ENCODE assay signal across 15 cellular contexts in the genomic region with DNA sequence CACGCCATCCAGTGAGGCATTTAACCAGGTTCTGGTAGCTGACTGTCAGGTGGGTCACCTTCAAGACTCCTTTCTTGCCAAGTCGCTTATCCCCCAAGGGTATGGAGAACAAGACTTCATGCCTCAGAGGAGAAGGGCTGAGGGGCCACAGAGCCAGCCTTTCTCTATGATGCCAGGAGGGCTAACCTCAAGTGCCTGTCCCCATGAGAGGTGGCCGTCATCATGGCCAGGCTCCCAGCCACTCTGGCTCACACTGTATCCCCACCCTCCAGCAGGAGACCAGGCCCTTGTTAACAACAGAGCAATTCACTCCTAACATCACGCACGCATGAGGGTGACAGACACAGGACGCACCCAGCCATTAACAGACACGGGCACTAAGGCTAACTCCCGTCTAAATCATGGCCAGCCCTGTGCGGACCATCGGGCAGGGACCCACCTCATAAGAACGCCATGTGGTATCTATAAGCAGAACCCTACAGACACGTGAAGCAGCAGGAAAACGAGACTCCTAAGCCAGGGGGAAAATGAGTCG. TPM values are rescaled to one million over a fixed set of nuclear protein-coding genes. Genes with fewer than 3 reads are reported as not detected.
DNase-seq lines count a peak whose midpoint lies in the region; ATAC-seq and TF ChIP-seq lines count a peak whose summit lies in the region.
"Had no signal": no experiment of that assay in that cellular context is flagged by ENCODE, and none has a peak within 500 bp of the region (broad histone marks: within the 10 kb centered on the region; RNA-seq: fewer than 3 reads in every experiment).

No MANE protein-coding gene starts in this region.

- H3K4me1 Mint-ChIP-seq in stimulated activated naive CD8-positive, alpha-beta T cell treated with anti-CD3 and anti-CD28 coated beads, Interleukin-15, Interleukin-2, amounts not matched to agents 100 ng/mL and 50 ng/mL, for 24 hours (ENCODE audit: low read depth) = peaks cover 75% of the 10 kb centered on the region
- peaks cover 53% of the 10 kb centered on the region for H3K4me1 Mint-ChIP-seq in activated naive CD8-positive, alpha-beta T cell treated with anti-CD3 and anti-CD28 coated beads, Interleukin-2, amount 10 ng/mL, durations not matched to agents 7 days and 5 days
- H3K4me1 Mint-ChIP-seq in nephron progenitor cell = peaks cover 49% of the 10 kb centered on the region

- POLR2A ChIA-PET in activated naive CD8-positive, alpha-beta T cell treated with anti-CD3 and anti-CD28 coated beads, Interleukin-2, amount 10 ng/mL, durations not matched to agents 7 days and 5 days (lab: Charles Lee) = no interaction called here

- H3K4me3 ChIP-seq in upper lobe of right lung = no peak overlapping the region
- H3K4me3 ChIP-seq: pancreas had no signal

- no peaks in the 10 kb centered on the region for H3K9me3 Mint-ChIP-seq in stimulated activated naive CD8-positive, alpha-beta T cell treated with anti-CD3 and anti-CD28 coated beads, Interleukin-15, Interleukin-2, amounts not matched to agents 100 ng/mL and 50 ng/mL, for 24 hours
- no peaks in the 10 kb centered on the region for H3K9me3 Mint-ChIP-seq in activated naive CD8-positive, alpha-beta T cell treated with anti-CD3 and anti-CD28 coated beads, Interleukin-2, amount 10 ng/mL, durations not matched to agents 7 days and 5 days
- peaks cover 5% of the 10 kb centered on the region for H3K9me3 Mint-ChIP-seq in nephron progenitor cell

- H3K27me3 ChIP-seq in upper lobe of right lung = no peaks in the 10 kb centered on the region
- H3K27me3 ChIP-seq: pancreas had no signal

- H3K9me3 ChIP-seq in upper lobe of right lung = no peaks in the 10 kb centered on the region
- H3K9me3 ChIP-seq: pancreas had no signal

- no peak for ATAC-seq in stimulated activated naive CD8-positive, alpha-beta T cell treated with anti-CD3 and anti-CD28 coated beads, Interleukin-15, Interleukin-2, amounts not matched to agents 100 U/mL and 50 U/mL, for 24 hours
- ATAC-seq in activated naive CD8-positive, alpha-beta T cell treated with anti-CD3 and anti-CD28 coated beads, Interleukin-2, amount 10 ng/mL, durations not matched to agents 7 days and 5 days (ENCODE audit: low read depth) = no peak
- ATAC-seq in upper lobe of right lung (no peak), GM21360 (IDR thresholded peaks at IDR 0.05; ENCODE audit: unreplicated experiment) (no peak)
- ATAC-seq: pancreas had no signal

- peak overlapping the region; percentile 30 for H3K27ac ChIP-seq in upper lobe of right lung

- H3K36me3 Mint-ChIP-seq in stimulated activated naive CD8-positive, alpha-beta T cell treated with anti-CD3 and anti-CD28 coated beads, Interleukin-15, Interleukin-2, amounts not matched to agents 100 ng/mL and 50 ng/mL, for 24 hours (ENCODE audit: low read depth) = peaks cover 11% of the 10 kb centered on the region
- peaks cover 2% of the 10 kb centered on the region for H3K36me3 Mint-ChIP-seq in activated naive CD8-positive, alpha-beta T cell treated with anti-CD3 and anti-CD28 coated beads, Interleukin-2, amount 10 ng/mL, durations not matched to agents 7 days and 5 days
- H3K36me3 Mint-ChIP-seq in nephron progenitor cell (ENCODE audit: low read depth) = peaks cover 7% of the 10 kb centered on the region

- H3K27ac Mint-ChIP-seq in stimulated activated naive CD8-positive, alpha-beta T cell treated with anti-CD3 and anti-CD28 coated beads, Interleukin-15, Interleukin-2, amounts not matched to agents 100 ng/mL and 50 ng/mL, for 24 hours = peak overlapping the region; percentile 91
- H3K27ac Mint-ChIP-seq in activated naive CD8-positive, alpha-beta T cell treated with anti-CD3 and anti-CD28 coated beads, Interleukin-2, amount 10 ng/mL, durations not matched to agents 7 days and 5 days = peak overlapping the region; percentile 42
- H3K27ac Mint-ChIP-seq in nephron progenitor cell = peak overlapping the region; percentile 86

- peaks cover 68% of the 10 kb centered on the region for H3K4me1 ChIP-seq in upper lobe of right lung

- DNase-seq in stimulated activated naive CD8-positive, alpha-beta T cell treated with anti-CD3 and anti-CD28 coated beads, Interleukin-15, Interleukin-2, amounts not matched to agents 100 U/mL and 50 U/mL, for 24 hours = no peak
- no peak for DNase-seq in activated naive CD8-positive, alpha-beta T cell treated with anti-CD3 and anti-CD28 coated beads, Interleukin-2, amount 10 ng/mL, durations not matched to agents 7 days and 5 days
- DNase-seq in nephron progenitor cell (no peak), upper lobe of right lung (no peak), NCI-H748 treated with DMSO at 0.1 percent for 48 hours (lab: John Stamatoyannopoulos, UW) (no peak), Ammon's horn (ENCODE audit: low spot score) (no peak)
- DNase-seq: amniotic stem cell; cortex of kidney; EL; NCI-H2171; NK-92 treated with Interleukin-12 subunit alpha and Interleukin-12 subunit beta, amount 100 ng/mL, for 24 hours; pancreas; SIG-M5 had no signal

- H3K36me3 ChIP-seq in upper lobe of right lung = peaks cover 10% of the 10 kb centered on the region
- H3K36me3 ChIP-seq: pancreas had no signal

- intact Hi-C loops in upper lobe of right lung (cut with DNase I) = no loop called here

- H3K27me3 Mint-ChIP-seq in stimulated activated naive CD8-positive, alpha-beta T cell treated with anti-CD3 and anti-CD28 coated beads, Interleukin-15, Interleukin-2, amounts not matched to agents 100 ng/mL and 50 ng/mL, for 24 hours = no peaks in the 10 kb centered on the region
- H3K27me3 Mint-ChIP-seq in activated naive CD8-positive, alpha-beta T cell treated with anti-CD3 and anti-CD28 coated beads, Interleukin-2, amount 10 ng/mL, durations not matched to agents 7 days and 5 days = no peaks in the 10 kb centered on the region
- H3K27me3 Mint-ChIP-seq in nephron progenitor cell (ENCODE audit: low read depth, poor library complexity) = peaks cover 2% of the 10 kb centered on the region

- H3K4me3 Mint-ChIP-seq in stimulated activated naive CD8-positive, alpha-beta T cell treated with anti-CD3 and anti-CD28 coated beads, Interleukin-15, Interleukin-2, amounts not matched to agents 100 ng/mL and 50 ng/mL, for 24 hours = no peak overlapping the region
- H3K4me3 Mint-ChIP-seq in activated naive CD8-positive, alpha-beta T cell treated with anti-CD3 and anti-CD28 coated beads, Interleukin-2, amount 10 ng/mL, durations not matched to agents 7 days and 5 days = no peak overlapping the region
- H3K4me3 Mint-ChIP-seq in nephron progenitor cell = no peak overlapping the region

- TF ChIP-seq CTCF in nephron progenitor cell (IDR thresholded peaks at IDR 0.05) (no peak), upper lobe of right lung (IDR thresholded peaks at IDR 0.05) (no peak)

RNA-seq across cellular contexts. Expression of a gene that starts 38.6 kb away (rescaled TPM):
- 10 to 100 TPM; 39.6 to 43.4 TPM for total RNA-seq in activated naive CD8-positive, alpha-beta T cell treated with anti-CD3 and anti-CD28 coated beads, Interleukin-2, amount 10 ng/mL, durations not matched to agents 7 days and 5 days
- 34.6 TPM for total RNA-seq in upper lobe of right lung

RNA-seq across cellular contexts. Expression of a gene that starts 45.3 kb away (rescaled TPM):
- total RNA-seq in activated naive CD8-positive, alpha-beta T cell treated with anti-CD3 and anti-CD28 coated beads, Interleukin-2, amount 10 ng/mL, durations not matched to agents 7 days and 5 days = 10 to 100 TPM; 28.5 to 31.2 TPM
- total RNA-seq in upper lobe of right lung = 17.7 TPM

RNA-seq across cellular contexts. Expression of a gene that starts 57.4 kb away (rescaled TPM):
- 100 to 1,000 TPM; 152 to 158 TPM for total RNA-seq in activated naive CD8-positive, alpha-beta T cell treated with anti-CD3 and anti-CD28 coated beads, Interleukin-2, amount 10 ng/mL, durations not matched to agents 7 days and 5 days
- total RNA-seq in upper lobe of right lung = 57.3 TPM
